ENCODE assay signal across 9 cellular contexts in genomic region chr2:189951791-189952535, GRCh38.
DNase-seq lines count a peak whose midpoint lies in the region; ATAC-seq and TF ChIP-seq lines count a peak whose summit lies in the region.
"Had no signal": no experiment of that assay in that cellular context is flagged by ENCODE, and none has a peak within 500 bp of the region (broad histone marks: within the 10 kb centered on the region; RNA-seq: fewer than 3 reads in every experiment).

No MANE protein-coding gene starts in this region.

- no peak for TF ChIP-seq CTCF in fibroblast of pulmonary artery (IDR thresholded peaks at IDR 0.05; ENCODE audit: low read length, missing control alignments)

- ATAC-seq in GM18873 (IDR thresholded peaks at IDR 0.05; ENCODE audit: low FRiP score, unreplicated experiment) (peak; percentile 11), GM21825 (IDR thresholded peaks at IDR 0.05; ENCODE audit: unreplicated experiment) (peak; percentile 41), HG03432 (IDR thresholded peaks at IDR 0.05; ENCODE audit: unreplicated experiment) (peak; percentile 41)
- no peak for ATAC-seq in activated naive CD4-positive, alpha-beta T cell treated with anti-CD3 and anti-CD28 coated beads, Interleukin-2, amount 50 U/mL, for 72 hours

- DNase-seq in fibroblast of pulmonary artery (ENCODE audit: low read depth) (peak; percentile 49), mesenteric fat pad (ENCODE audit: low spot score) (no peak), SW480 (ENCODE audit: low spot score) (no peak), NCI-H2196 (lab: John Stamatoyannopoulos, UW; ENCODE audit: unreplicated experiment) (no peak)
- DNase-seq in activated naive CD4-positive, alpha-beta T cell treated with anti-CD3 and anti-CD28 coated beads, Interleukin-2, amount 50 U/mL, for 72 hours (ENCODE audit: low spot score in 2 of 2) = no peak
- DNase-seq: activated CD4-positive, alpha-beta T cell treated with anti-CD3 and anti-CD28 coated beads, Interleukin-2, amount 50 U/mL, for 4 hours had no signal

- H3K9me3 Mint-ChIP-seq in activated naive CD4-positive, alpha-beta T cell treated with anti-CD3 and anti-CD28 coated beads, Interleukin-2, amount 50 U/mL, for 72 hours = no peaks in the 10 kb centered on the region

- H3K4me3 ChIP-seq in fibroblast of pulmonary artery (replicated peaks; ENCODE audit: low read depth, low read length) = no peak overlapping the region

- no peak overlapping the region for H3K27ac Mint-ChIP-seq in activated naive CD4-positive, alpha-beta T cell treated with anti-CD3 and anti-CD28 coated beads, Interleukin-2, amount 50 U/mL, for 72 hours

- H3K36me3 Mint-ChIP-seq in activated naive CD4-positive, alpha-beta T cell treated with anti-CD3 and anti-CD28 coated beads, Interleukin-2, amount 50 U/mL, for 72 hours = no peaks in the 10 kb centered on the region

Comparison
In these comparisons a context has a peak if more than half of its experiments do, and no peak if none do; other contexts are left out.
1. ATAC-seq: peak in GM18873 (single experiment), GM21825 (single experiment) and HG03432 (single experiment); none in activated naive CD4-positive, alpha-beta T cell treated with anti-CD3 and anti-CD28 coated beads, Interleukin-2, amount 50 U/mL, for 72 hours (0 of 2).